7 cellular contexts compared by ENCODE assay signal in the genomic region with DNA sequence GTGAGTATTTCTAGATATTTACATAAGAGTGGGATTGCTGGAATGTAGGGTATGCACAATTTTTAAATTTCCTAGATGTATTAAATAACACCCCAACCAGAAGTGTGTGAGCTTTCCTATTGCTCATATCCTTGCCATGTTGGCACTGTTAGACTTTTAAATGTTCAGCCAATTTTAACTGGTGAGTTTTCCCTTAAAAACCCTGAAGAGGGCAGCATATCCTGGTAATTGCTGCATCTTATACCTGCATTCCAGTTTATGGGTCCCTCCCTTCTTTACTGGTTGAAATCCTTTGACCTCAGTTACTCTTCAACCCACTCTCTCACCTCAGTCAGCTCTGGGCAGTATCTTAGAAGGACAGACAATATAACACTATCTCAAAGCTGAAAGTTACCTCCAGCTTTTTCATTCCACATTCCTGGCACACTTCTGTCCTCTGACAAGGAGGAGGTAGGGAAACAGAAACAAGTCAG.
A peak's percentile ranks its signal among the peaks of the same experiment; 100 is the strongest.
DNase-seq lines count a peak whose midpoint lies in the region; ATAC-seq, FAIRE-seq and TF ChIP-seq lines count a peak whose summit lies in the region.

No MANE protein-coding gene starts in this region.

- no peak overlapping the region for H2AFZ ChIP-seq in H1 (ENCODE audit: low read length)
- peak overlapping the region; percentile 7 for H2AFZ ChIP-seq in neuronal stem cell (ENCODE audit: low read length)

- H2AK5ac ChIP-seq in H1 (ENCODE audit: low read depth, low read length) (no peak overlapping the region), neuronal stem cell (ENCODE audit: low read depth, low read length) (no peak overlapping the region)

- H3K18ac ChIP-seq in H1 (ENCODE audit: extremely low read depth, low read length) = no peak overlapping the region
- H3K18ac ChIP-seq in neuronal stem cell (ENCODE audit: low read length) = no peak overlapping the region

- TF ChIP-seq CTCF in H1 (IDR thresholded peaks at IDR 0.05; ENCODE audit: control extremely low read depth in 1 of 3, insufficient read depth in 1 of 3, low read depth in 1 of 3, low read length in 3 of 3) = peak in 2 of 3 experiments; percentile 56 to 63; a peak in 3 of 4 replicates

- H3K79me2 ChIP-seq in H1 (ENCODE audit: control insufficient read depth in 1 of 2, insufficient read depth in 2 of 2, low read length in 2 of 2) = no peaks in the 10 kb centered on the region

- H3K79me1 ChIP-seq in H1 (ENCODE audit: low read depth, low read length) = no peaks in the 10 kb centered on the region
- H3K79me1 ChIP-seq in neuronal stem cell (ENCODE audit: low read depth, low read length) = no peaks in the 10 kb centered on the region

- H3K4me2 ChIP-seq in H1 (ENCODE audit: insufficient read depth in 1 of 2, low read depth in 2 of 2, low read length in 2 of 2) (no peak overlapping the region), neuronal stem cell (ENCODE audit: insufficient read depth, low read length, poor library complexity, severe bottlenecking) (no peak overlapping the region)

- CTCF ChIA-PET in H1 (lab: Charles Lee; ENCODE audit: partially characterized antibody) = interaction anchor here (0.6 to 4.0 kb wide), 29 partner anchors 10 to 1260 kb away, joined by 3 to 18 read pairs (median 4); no protein-coding TSS in a partner anchor

- H3K9ac ChIP-seq in H1 (replicated peaks in 1 of 4; ENCODE audit: extremely low read depth in 1 of 4, low read depth in 3 of 4, low read length in 3 of 4) = peak overlapping the region in 2 of 4 experiments; percentile 5 to 34; a peak in 1 of 7 replicates
- no peak overlapping the region for H3K9ac ChIP-seq in neuronal stem cell (ENCODE audit: low read depth, low read length, poor library complexity)

- H2BK12ac ChIP-seq in H1 (ENCODE audit: low read depth, low read length) = no peak overlapping the region
- no peak overlapping the region for H2BK12ac ChIP-seq in neuronal stem cell (ENCODE audit: low read length)

- H3K56ac ChIP-seq in H1 (replicated peaks; ENCODE audit: insufficient read length, low read depth, low read length) = no peak overlapping the region

- no peaks in the 10 kb centered on the region for H3K23me2 ChIP-seq in H1 (ENCODE audit: low read depth, low read length)

- H3K4me1 ChIP-seq in H1 (replicated peaks in 1 of 4; ENCODE audit: control insufficient read depth in 3 of 4, insufficient read depth in 4 of 4, low read length in 3 of 4) (peaks cover 0 to 12% (median 8%) of the 10 kb centered on the region in 4 experiments; a peak in 4 of 7 replicates), neuronal stem cell (ENCODE audit: control insufficient read depth in 2 of 2, insufficient read depth in 1 of 2, low read depth in 1 of 2, low read length in 2 of 2) (peaks cover 10 to 12% of the 10 kb centered on the region in 2 donors)

- H2BK120ac ChIP-seq in H1 (replicated peaks; ENCODE audit: low read depth, low read length) (no peak overlapping the region), neuronal stem cell (ENCODE audit: low read depth, low read length) (no peak overlapping the region)

- POLR2A ChIA-PET in H1 (lab: Charles Lee; ENCODE audit: partially characterized antibody) = interaction anchor here (1.2 kb wide), 1 partner anchor 270 kb away, joined by 6 read pairs; a partner anchor contains a TSS

- no peak overlapping the region for H3K27ac ChIP-seq in H1 (ENCODE audit: low read depth, low read length)
- H3K27ac ChIP-seq in neuronal stem cell (replicated peaks; ENCODE audit: low read length) = no peak overlapping the region

- H4K20me1 ChIP-seq in H1 (replicated peaks in 1 of 2; ENCODE audit: control insufficient read depth in 1 of 2, insufficient read depth in 2 of 2, low read length in 2 of 2) = no peaks in the 10 kb centered on the region

- H3K4me3 ChIP-seq in H1 (ENCODE audit: extremely low read depth in 1 of 4, insufficient read depth in 2 of 4, low read depth in 3 of 4, low read length in 4 of 4) = no peak overlapping the region
- no peak overlapping the region for H3K4me3 ChIP-seq in neuronal stem cell (ENCODE audit: low read length in 2 of 2)

- no peaks in the 10 kb centered on the region for H3K36me3 ChIP-seq in H1 (ENCODE audit: control insufficient read depth in 2 of 4, insufficient read depth in 4 of 4, low read length in 3 of 4)
- no peaks in the 10 kb centered on the region for H3K36me3 ChIP-seq in neuronal stem cell (replicated peaks in 1 of 2; ENCODE audit: control insufficient read depth in 2 of 2, insufficient read depth in 2 of 2, low read length in 2 of 2)

- TF ChIP-seq POLR2A in H1 (IDR thresholded peaks at IDR 0.05; ENCODE audit: control extremely low read depth in 1 of 2, low read depth in 2 of 2, low read length in 2 of 2) = no peak

- no peak overlapping the region for H4K5ac ChIP-seq in H1 (ENCODE audit: insufficient read length, low read depth, low read length)

- H3K9me3 ChIP-seq in H1 (ENCODE audit: insufficient read depth in 2 of 2, low read depth in 1 of 2, low read length in 1 of 2) (no peaks in the 10 kb centered on the region), neuronal stem cell (replicated peaks in 1 of 2; ENCODE audit: control insufficient read depth in 2 of 2, insufficient read depth in 1 of 2, low read depth in 1 of 2, low read length in 2 of 2) (no peaks in the 10 kb centered on the region)

- peak; percentile 84 to 86 for TF ChIP-seq RAD21 in H1 (IDR thresholded peaks at IDR 0.05 in 1 of 2, conservative IDR thresholded peaks at IDR 0.05 in 1 of 2; ENCODE audit: low read depth in 2 of 2, low read length in 2 of 2)

- no peak overlapping the region for H3K14ac ChIP-seq in H1 (ENCODE audit: insufficient read length)
- H3K14ac ChIP-seq in neuronal stem cell (ENCODE audit: low read length) = no peak overlapping the region

- peak; percentile 42 for FAIRE-seq in GM18507 (lab: Jason Lieb, UNC)
- peak; percentile 87 for FAIRE-seq in H1 (lab: Jason Lieb, UNC)

- TF ChIP-seq EP300 in H1 (IDR thresholded peaks at IDR 0.05; ENCODE audit: borderline replicate concordance in 1 of 2, low read depth in 2 of 2, low read length in 2 of 2) = no peak

- H4K8ac ChIP-seq in H1 (ENCODE audit: extremely low read depth, insufficient read depth, low read length) (no peak overlapping the region), neuronal stem cell (ENCODE audit: low read depth, low read length) (no peak overlapping the region)

- H4K91ac ChIP-seq in H1 (replicated peaks; ENCODE audit: insufficient read length, low read length) (no peak overlapping the region), neuronal stem cell (ENCODE audit: low read depth, low read length, poor library complexity) (no peak overlapping the region)

- ATAC-seq in GM18873 (IDR thresholded peaks at IDR 0.05; ENCODE audit: low FRiP score, unreplicated experiment) (no peak), HG02798 (IDR thresholded peaks at IDR 0.05; ENCODE audit: poor library complexity, unreplicated experiment) (no peak), HG03520 (IDR thresholded peaks at IDR 0.05; ENCODE audit: unreplicated experiment) (no peak)

- H3K27me3 ChIP-seq in H1 (replicated peaks in 1 of 4; ENCODE audit: control insufficient read depth in 3 of 4, extremely low read depth in 1 of 4, insufficient read depth in 3 of 4, low read length in 3 of 4) (no peaks in the 10 kb centered on the region), neuronal stem cell (ENCODE audit: control insufficient read depth in 3 of 3, insufficient read depth in 3 of 3, low read depth in 1 of 3, low read length in 3 of 3) (no peaks in the 10 kb centered on the region)

- no peak overlapping the region for H2BK20ac ChIP-seq in H1 (ENCODE audit: low read length)

- DNase-seq in GM18507 (ENCODE audit: extremely low spot score, insufficient read length, low read depth) (no peak), NCI-H2196 treated with DMSO at 0.1 percent for 48 hours (lab: John Stamatoyannopoulos, UW; ENCODE audit: unreplicated experiment) (peak; percentile 10), H1 (ENCODE audit: low read depth in 1 of 2, low spot score in 2 of 2) (no peak), neuronal stem cell (ENCODE audit: low spot score) (peak; percentile 21)

- H2BK5ac ChIP-seq in H1 (ENCODE audit: low read depth, low read length) (no peak overlapping the region), neuronal stem cell (ENCODE audit: low read length) (no peak overlapping the region)

- no peak overlapping the region for H3K4ac ChIP-seq in H1 (replicated peaks; ENCODE audit: insufficient read length, low read depth, low read length)
- H3K4ac ChIP-seq in neuronal stem cell (ENCODE audit: low read length) = no peak overlapping the region

- H2BK15ac ChIP-seq in H1 (ENCODE audit: low read length) (no peak overlapping the region), neuronal stem cell (ENCODE audit: low read length) (no peak overlapping the region)

- H3K23ac ChIP-seq in H1 (ENCODE audit: insufficient read length) = no peak overlapping the region
- no peak overlapping the region for H3K23ac ChIP-seq in neuronal stem cell (ENCODE audit: low read depth, low read length, poor library complexity)

TF ChIP-seq in H1, 55 proteins besides CTCF, POLR2A, EP300 and RAD21:
- TF ChIP-seq CBX8 (IDR thresholded peaks at IDR 0.05; ENCODE audit: borderline replicate concordance, low read depth, low read length) (no peak), SIX5 (IDR thresholded peaks at IDR 0.05; ENCODE audit: low read depth, low read length) (no peak), TEAD4 (IDR thresholded peaks at IDR 0.05; ENCODE audit: low read depth, low read length) (peak; percentile 10; the same call in 1 of the 2 replicates)

Comparison
In these comparisons a context has a peak if more than half of its experiments do, and no peak if none do; other contexts are left out.
1. DNase-seq: peak in NCI-H2196 treated with DMSO at 0.1 percent for 48 hours (single experiment) and neuronal stem cell (single experiment); none in GM18507 (single experiment) and H1 (0 of 2).